In genomic region chr17:5500804-5501391, GRCh38 we compare ENCODE assay signal across 9 cellular contexts. TPM values are rescaled to one million over a fixed set of nuclear protein-coding genes. Genes with fewer than 3 reads are reported as not detected.
A peak's percentile ranks its signal among the peaks of the same experiment; 100 is the strongest.
DNase-seq lines count a peak whose midpoint lies in the region; ATAC-seq, FAIRE-seq and TF ChIP-seq lines count a peak whose summit lies in the region.
"Had no signal": no experiment of that assay in that cellular context is flagged by ENCODE, and none has a peak within 500 bp of the region (broad histone marks: within the 10 kb centered on the region; RNA-seq: fewer than 3 reads in every experiment).

No MANE protein-coding gene starts in this region.

- H3K36me3 ChIP-seq in DND-41 (ENCODE audit: insufficient read depth, low read length) (no peaks in the 10 kb centered on the region), MM.1S (replicated peaks; ENCODE audit: insufficient read depth, low read length) (no peaks in the 10 kb centered on the region), adipocyte (ENCODE audit: control insufficient read depth, insufficient read depth, low read length, severe bottlenecking) (peaks cover 5% of the 10 kb centered on the region), pancreas (no peaks in the 10 kb centered on the region)

- no peaks in the 10 kb centered on the region for H3K9me2 ChIP-seq in MM.1S (replicated peaks; ENCODE audit: insufficient read depth, low read length)

- H2AFZ ChIP-seq in DND-41 (ENCODE audit: low read depth, low read length) (peak overlapping the region; percentile 75), MM.1S (ENCODE audit: low read length) (no peak overlapping the region)
- H2AFZ ChIP-seq: PC-9 had no signal

- FAIRE-seq in pancreas (lab: Jason Lieb, UNC), result no peak

- no peaks in the 10 kb centered on the region for H3K9me3 ChIP-seq in DND-41 (ENCODE audit: insufficient read depth, low read length, severe bottlenecking)
- H3K9me3 ChIP-seq in MM.1S (replicated peaks; ENCODE audit: insufficient read depth, low read length), result no peaks in the 10 kb centered on the region
- no peaks in the 10 kb centered on the region for H3K9me3 ChIP-seq in adipocyte (ENCODE audit: control insufficient read depth, low read length)
- no peaks in the 10 kb centered on the region for H3K9me3 ChIP-seq in pancreas

- DNase-seq in DND-41 (peak; percentile 90), MM.1S (peak; percentile 53), adipocyte (ENCODE audit: low read depth) (peak; percentile 99), cardiac septum (ENCODE audit: low spot score) (peak; percentile 80), pancreas (peak; percentile 44 to 87 (median 62)), SW480 (ENCODE audit: low spot score) (no peak)

- H3K27me3 ChIP-seq in DND-41 (ENCODE audit: insufficient read depth, low read length, poor library complexity) (no peaks in the 10 kb centered on the region), MM.1S (replicated peaks; ENCODE audit: insufficient read depth, low read length) (no peaks in the 10 kb centered on the region), adipocyte (replicated peaks; ENCODE audit: control insufficient read depth, insufficient read depth, low read length) (no peaks in the 10 kb centered on the region), pancreas (peaks cover 0 to 3% (median 0%) of the 10 kb centered on the region in 4 donors)

- H3K4me3 ChIP-seq in DND-41 (ENCODE audit: low read depth in 1 of 2, low read length in 2 of 2) (peak overlapping the region; percentile 35 to 69; a peak in 3 of 4 replicates), MM.1S (ENCODE audit: low read length) (peak overlapping the region; percentile 54), adipocyte (ENCODE audit: low read length) (peak overlapping the region; percentile 76), pancreas (peak overlapping the region; percentile 12 to 56 (median 28))
- H3K4me3 ChIP-seq: PC-9 had no signal

- H3K27ac ChIP-seq in DND-41 (ENCODE audit: low read length) (no peak overlapping the region; the same call in 1 of the 2 replicates), MM.1S (ENCODE audit: low read length) (no peak overlapping the region), pancreas (no peak overlapping the region), temporal lobe (ENCODE audit: low read depth, low read length) (peak overlapping the region; percentile 80)
- H3K27ac ChIP-seq: PC-9 had no signal

- WGBS in pancreas, 2 donors, result 1 to 2% methylated on average over 34 to 47 of the region's 47 CpGs

- H3K4me2 ChIP-seq in DND-41 (ENCODE audit: insufficient read depth, low read length), result peak overlapping the region; percentile 87
- H3K4me2 ChIP-seq in MM.1S (ENCODE audit: low read depth, low read length), result peak overlapping the region; percentile 81
- H3K4me2 ChIP-seq: PC-9 had no signal

- no peak for TF ChIP-seq CTCF in DND-41 (IDR thresholded peaks at IDR 0.05; ENCODE audit: borderline replicate concordance, extremely low read depth, low read length, poor library complexity, severe bottlenecking)
- no peak for TF ChIP-seq CTCF in MM.1S (IDR thresholded peaks at IDR 0.05; ENCODE audit: low read length)
- TF ChIP-seq CTCF in pancreas (IDR thresholded peaks at IDR 0.05), result no peak

- H3K9ac ChIP-seq in DND-41 (ENCODE audit: low read depth, low read length) (peak overlapping the region; percentile 55), MM.1S (ENCODE audit: low read length) (no peak overlapping the region), adipocyte (ENCODE audit: low read length) (peak overlapping the region; percentile 68)

- intact Hi-C loops in cardiac septum (cut with DNase I) (no loop called here), pancreas (cut with DNase I) (no loop called here)

- ATAC-seq in DND-41 (ENCODE audit: insufficient read depth, low read depth) (peak; percentile 99), SK-N-SH treated with all-trans-retinoic acid at 6 μM for 48 hours (peak; percentile 95), pancreas (peak; percentile 70 to 94 (median 92))

- H3K79me2 ChIP-seq in DND-41 (ENCODE audit: insufficient read depth, low read length) (no peaks in the 10 kb centered on the region), MM.1S (ENCODE audit: low read length) (no peaks in the 10 kb centered on the region)

- H4K20me1 ChIP-seq in DND-41 (ENCODE audit: insufficient read depth, low read length) (no peaks in the 10 kb centered on the region; the same call in 1 of the 2 replicates), MM.1S (ENCODE audit: insufficient read depth, low read length) (no peaks in the 10 kb centered on the region)

- 0 out of 2 replicates have a peak, but pooled peaks cover 7% of the 10 kb centered on the region for H3F3A ChIP-seq in MM.1S (ENCODE audit: insufficient read depth, low read length)

- peaks cover 20% of the 10 kb centered on the region for H3K4me1 ChIP-seq in DND-41 (ENCODE audit: insufficient read depth, low read length)
- H3K4me1 ChIP-seq in MM.1S (ENCODE audit: low read length), result 0 out of 2 replicates have a peak, but pooled peaks cover 5% of the 10 kb centered on the region
- peaks cover 3% of the 10 kb centered on the region for H3K4me1 ChIP-seq in adipocyte (ENCODE audit: control insufficient read depth, insufficient read depth, low read length)
- no peaks in the 10 kb centered on the region for H3K4me1 ChIP-seq in pancreas

TF ChIP-seq in SK-N-SH treated with all-trans-retinoic acid at 6 μM for 48 hours, 23 proteins besides CTCF, POLR2A, EP300 and RAD21:
- TF ChIP-seq ZNF565 (CRISPR knock-in tag; conservative IDR thresholded peaks at IDR 0.05; ENCODE audit: low read depth) (no peak), ZFP30 (CRISPR knock-in tag; IDR thresholded peaks at IDR 0.05) (no peak), GLIS3 (CRISPR knock-in tag; IDR thresholded peaks at IDR 0.05) (no peak), ZFP3 (CRISPR knock-in tag; IDR thresholded peaks at IDR 0.05) (no peak), ARNTL (CRISPR knock-in tag; IDR thresholded peaks at IDR 0.05; ENCODE audit: borderline replicate concordance, low read depth) (no peak), CSDC2 (CRISPR knock-in tag; IDR thresholded peaks at IDR 0.05) (no peak), BACH2 (CRISPR knock-in tag; IDR thresholded peaks at IDR 0.05; ENCODE audit: borderline replicate concordance) (no peak), TOX (CRISPR knock-in tag; IDR thresholded peaks at IDR 0.05; ENCODE audit: borderline replicate concordance) (no peak), ZC3H10 (CRISPR knock-in tag; IDR thresholded peaks at IDR 0.05) (no peak)
- TF ChIP-seq, protein P1, sequence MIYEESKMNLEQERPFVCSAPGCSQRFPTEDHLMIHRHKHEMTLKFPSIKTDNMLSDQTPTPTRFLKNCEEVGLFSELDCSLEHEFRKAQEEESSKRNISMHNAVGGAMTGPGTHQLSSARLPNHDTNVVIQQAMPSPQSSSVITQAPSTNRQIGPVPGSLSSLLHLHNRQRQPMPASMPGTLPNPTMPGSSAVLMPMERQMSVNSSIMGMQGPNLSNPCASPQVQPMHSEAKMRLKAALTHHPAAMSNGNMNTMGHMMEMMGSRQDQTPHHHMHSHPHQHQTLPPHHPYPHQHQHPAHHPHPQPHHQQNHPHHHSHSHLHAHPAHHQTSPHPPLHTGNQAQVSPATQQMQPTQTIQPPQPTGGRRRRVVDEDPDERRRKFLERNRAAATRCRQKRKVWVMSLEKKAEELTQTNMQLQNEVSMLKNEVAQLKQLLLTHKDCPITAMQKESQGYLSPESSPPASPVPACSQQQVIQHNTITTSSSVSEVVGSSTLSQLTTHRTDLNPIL (CRISPR knock-in tag; IDR thresholded peaks at IDR 0.05; ENCODE audit: low read depth), result no peak
- TF ChIP-seq, protein P2, sequence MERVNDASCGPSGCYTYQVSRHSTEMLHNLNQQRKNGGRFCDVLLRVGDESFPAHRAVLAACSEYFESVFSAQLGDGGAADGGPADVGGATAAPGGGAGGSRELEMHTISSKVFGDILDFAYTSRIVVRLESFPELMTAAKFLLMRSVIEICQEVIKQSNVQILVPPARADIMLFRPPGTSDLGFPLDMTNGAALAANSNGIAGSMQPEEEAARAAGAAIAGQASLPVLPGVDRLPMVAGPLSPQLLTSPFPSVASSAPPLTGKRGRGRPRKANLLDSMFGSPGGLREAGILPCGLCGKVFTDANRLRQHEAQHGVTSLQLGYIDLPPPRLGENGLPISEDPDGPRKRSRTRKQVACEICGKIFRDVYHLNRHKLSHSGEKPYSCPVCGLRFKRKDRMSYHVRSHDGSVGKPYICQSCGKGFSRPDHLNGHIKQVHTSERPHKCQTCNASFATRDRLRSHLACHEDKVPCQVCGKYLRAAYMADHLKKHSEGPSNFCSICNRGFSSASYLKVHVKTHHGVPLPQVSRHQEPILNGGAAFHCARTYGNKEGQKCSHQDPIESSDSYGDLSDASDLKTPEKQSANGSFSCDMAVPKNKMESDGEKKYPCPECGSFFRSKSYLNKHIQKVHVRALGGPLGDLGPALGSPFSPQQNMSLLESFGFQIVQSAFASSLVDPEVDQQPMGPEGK (CRISPR knock-in tag; IDR thresholded peaks at IDR 0.05; ENCODE audit: borderline replicate concordance), result no peak

RNA-seq across cellular contexts. Expression of gene MIS12, which starts 14.5 kb away (rescaled TPM):
- total RNA-seq in cardiac septum (12.5 TPM), pancreas (10 to 100 TPM in 1 of 6 donors, 1 to 10 TPM in 5; 4.9 to 10.2 (median 7.5) TPM), temporal lobe (11.6 TPM)
- 10 to 100 TPM in 1 of 2 donors, 1 to 10 TPM in 1; 9.4 to 12.0 TPM for polyA plus RNA-seq in pancreas

RNA-seq across cellular contexts. Expression of gene DERL2, which starts 14.9 kb away (rescaled TPM):
- total RNA-seq in cardiac septum (32.8 TPM), pancreas (10 to 100 TPM; 44.8 to 54.9 (median 47.3) TPM), temporal lobe (28.8 TPM)
- 10 to 100 TPM; 67.2 to 77.6 TPM for polyA plus RNA-seq in pancreas

RNA-seq across cellular contexts. Expression of gene DHX33, which starts 32.1 kb away (rescaled TPM):
- 6.3 TPM for total RNA-seq in cardiac septum
- total RNA-seq in pancreas, result 1 to 10 TPM; 4.2 to 7.2 (median 6.4) TPM
- polyA plus RNA-seq in pancreas, result 1 to 10 TPM; 4.6 to 4.8 TPM
- 12.3 TPM for total RNA-seq in temporal lobe
